Comparison of ENCODE assay signal across 8 cellular contexts in the genomic region with DNA sequence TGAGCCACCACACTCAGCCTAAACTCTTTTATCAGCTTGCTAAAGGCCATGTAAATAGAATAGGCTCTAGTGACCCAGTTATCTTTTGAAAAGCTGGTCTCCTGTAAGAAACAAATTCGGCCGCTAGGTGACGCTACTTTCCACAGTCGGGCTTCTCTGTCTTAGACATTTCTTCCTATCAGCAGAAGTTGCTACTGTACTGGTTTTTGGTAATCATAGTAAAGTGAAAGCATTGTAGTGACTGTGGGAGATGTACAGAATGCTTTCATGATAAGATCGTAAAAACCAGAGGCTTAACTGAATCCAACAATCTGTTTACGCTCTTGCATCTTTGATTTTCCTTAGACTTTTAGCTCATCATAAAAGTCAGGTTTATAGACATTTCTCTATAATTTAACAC.
DNase-seq lines count a peak whose midpoint lies in the region; ATAC-seq and TF ChIP-seq lines count a peak whose summit lies in the region.

No MANE protein-coding gene starts in this region.

- no peaks in the 10 kb centered on the region for H3K27me3 ChIP-seq in Peyer's patch

- no peaks in the 10 kb centered on the region for H3K36me3 ChIP-seq in Peyer's patch

- no peak overlapping the region for H3K27ac ChIP-seq in Peyer's patch

- no peak for TF ChIP-seq POLR2A in Peyer's patch (IDR thresholded peaks at IDR 0.05)

- TF ChIP-seq CTCF in Peyer's patch (IDR thresholded peaks at IDR 0.05) = peak; percentile 16 to 67 (median 60)
- TF ChIP-seq CTCF in foreskin fibroblast (IDR thresholded peaks at IDR 0.05; ENCODE audit: low read depth, low read length) = peak; percentile 59
- TF ChIP-seq CTCF in progenitor cell of endocrine pancreas (IDR thresholded peaks at IDR 0.05; ENCODE audit: unreplicated experiment) = peak; percentile 80

- no peaks in the 10 kb centered on the region for H3K9me3 Mint-ChIP-seq in activated T-cell treated with anti-CD3 and anti-CD28 coated beads, Interleukin-2, amount 50 U/mL, for 4 hours
- no peaks in the 10 kb centered on the region for H3K9me3 Mint-ChIP-seq in progenitor cell of endocrine pancreas (ENCODE audit: low read depth)

- no peaks in the 10 kb centered on the region for H3K9me3 ChIP-seq in Peyer's patch

- no peak overlapping the region for H3K4me3 Mint-ChIP-seq in activated T-cell treated with anti-CD3 and anti-CD28 coated beads, Interleukin-2, amount 50 U/mL, for 4 hours
- H3K4me3 Mint-ChIP-seq in progenitor cell of endocrine pancreas (ENCODE audit: low read depth) = no peak overlapping the region

- DNase-seq in DMS53 (lab: John Stamatoyannopoulos, UW) = peak; percentile 76
- DNase-seq in HK-2 (ENCODE audit: unreplicated experiment) = peak; percentile 54
- DNase-seq in Peyer's patch = peak; percentile 52 to 81 (median 56)
- peak; percentile 63 for DNase-seq in activated T-cell treated with anti-CD3 and anti-CD28 coated beads, Interleukin-2, amount 50 U/mL, for 4 hours
- DNase-seq in foreskin fibroblast = peak; percentile 20 to 67
- DNase-seq in progenitor cell of endocrine pancreas (ENCODE audit: low spot score, unreplicated experiment) = peak; percentile 23
- DNase-seq in cerebellar nuclear complex (lab: John Stamatoyannopoulos, UW) = no peak

- ATAC-seq in GM19463 (IDR thresholded peaks at IDR 0.05; ENCODE audit: unreplicated experiment) = peak; percentile 89
- peak; percentile 79 to 81 for ATAC-seq in activated T-cell treated with anti-CD3 and anti-CD28 coated beads, Interleukin-2, amount 50 U/mL, for 4 hours

- peaks cover 5% of the 10 kb centered on the region for H3K4me1 Mint-ChIP-seq in activated T-cell treated with anti-CD3 and anti-CD28 coated beads, Interleukin-2, amount 50 U/mL, for 4 hours (ENCODE audit: low read depth)
- no peaks in the 10 kb centered on the region for H3K4me1 Mint-ChIP-seq in progenitor cell of endocrine pancreas (ENCODE audit: low read depth)

- H3K36me3 Mint-ChIP-seq in activated T-cell treated with anti-CD3 and anti-CD28 coated beads, Interleukin-2, amount 50 U/mL, for 4 hours (ENCODE audit: insufficient read depth) = no peaks in the 10 kb centered on the region
- H3K36me3 Mint-ChIP-seq in progenitor cell of endocrine pancreas (ENCODE audit: insufficient read depth) = peaks cover 2% of the 10 kb centered on the region

- H3K4me1 ChIP-seq in Peyer's patch = no peaks in the 10 kb centered on the region

- H3K27me3 Mint-ChIP-seq in activated T-cell treated with anti-CD3 and anti-CD28 coated beads, Interleukin-2, amount 50 U/mL, for 4 hours (ENCODE audit: low read depth) = no peaks in the 10 kb centered on the region
- no peaks in the 10 kb centered on the region for H3K27me3 Mint-ChIP-seq in progenitor cell of endocrine pancreas

- H3K27ac Mint-ChIP-seq in progenitor cell of endocrine pancreas = no peak overlapping the region

- no peak overlapping the region for H3K4me3 ChIP-seq in Peyer's patch
- H3K4me3 ChIP-seq in foreskin fibroblast (ENCODE audit: low read depth in 1 of 2, low read length in 2 of 2) = no peak overlapping the region

Comparison
In these comparisons a context has a peak if more than half of its experiments do, and no peak if none do; other contexts are left out.
1. DNase-seq: peak in DMS53 (single experiment), HK-2 (single experiment), Peyer's patch (3 of 3), activated T-cell treated with anti-CD3 and anti-CD28 coated beads, Interleukin-2, amount 50 U/mL, for 4 hours (single experiment), foreskin fibroblast (2 of 2) and progenitor cell of endocrine pancreas (single experiment); none in cerebellar nuclear complex (0 of 2).
2. Peak in every context shown above with its lines, with median percentiles within 50 percentile points of each other: CTCF ChIP-seq.